ENCODE assay signal across 25 cellular contexts in the genomic region with DNA sequence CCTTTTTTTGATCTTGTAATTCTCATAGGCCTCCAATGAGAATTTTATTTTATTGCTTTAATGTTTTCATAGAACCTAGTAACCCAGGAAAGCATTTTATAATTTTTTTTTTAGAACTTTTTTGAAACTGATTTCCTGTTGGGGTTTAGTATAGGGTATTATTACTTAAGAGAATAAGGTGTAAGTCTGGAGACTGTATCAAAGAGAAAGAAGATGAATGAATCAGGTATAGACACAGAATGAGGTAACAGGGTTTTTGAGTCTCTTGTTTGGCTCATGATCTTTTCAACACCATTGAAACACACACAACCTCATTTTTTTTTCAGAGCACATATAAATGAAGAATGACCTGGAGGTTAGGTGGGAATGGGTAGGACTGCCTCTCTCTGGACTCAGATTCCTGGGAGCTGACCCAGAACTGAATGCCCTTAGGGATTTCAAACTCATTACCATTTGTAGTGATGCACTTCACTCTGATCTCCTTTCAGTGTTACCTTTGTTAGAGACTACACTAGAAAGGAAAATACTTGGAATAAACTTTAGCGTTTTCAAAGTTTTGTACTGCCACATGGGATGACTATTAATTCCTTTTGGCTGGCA. TPM values are rescaled to one million over a fixed set of nuclear protein-coding genes. Genes with fewer than 3 reads are reported as not detected.
A peak's percentile ranks its signal among the peaks of the same experiment; 100 is the strongest.
DNase-seq lines count a peak whose midpoint lies in the region; ATAC-seq, FAIRE-seq and TF ChIP-seq lines count a peak whose summit lies in the region.
"Had no signal": no experiment of that assay in that cellular context is flagged by ENCODE, and none has a peak within 500 bp of the region (broad histone marks: within the 10 kb centered on the region; RNA-seq: fewer than 3 reads in every experiment).

No MANE protein-coding gene starts in this region.

- H3K27ac ChIP-seq in SK-N-MC (peak overlapping the region; percentile 73), keratinocyte (ENCODE audit: control insufficient read depth, insufficient read depth, low read length) (no peak overlapping the region), trophoblast cell (ENCODE audit: low read depth, low read length) (no peak overlapping the region)
- H3K27ac ChIP-seq: gastrocnemius medialis, neutrophil, uterus had no signal

- no peaks in the 10 kb centered on the region for H4K20me1 ChIP-seq in keratinocyte (ENCODE audit: control insufficient read depth, extremely low read depth, insufficient read depth, low read length)

- H3K36me3 ChIP-seq in SK-N-MC (ENCODE audit: insufficient read depth, low read length) (no peaks in the 10 kb centered on the region), keratinocyte (ENCODE audit: control insufficient read depth in 2 of 2, extremely low read depth in 1 of 2, insufficient read depth in 2 of 2, low read length in 2 of 2) (no peaks in the 10 kb centered on the region), trophoblast cell (ENCODE audit: control insufficient read depth in 1 of 2, insufficient read depth in 2 of 2, low read length in 2 of 2) (no peaks in the 10 kb centered on the region)
- H3K36me3 ChIP-seq: BE2C, gastrocnemius medialis, neutrophil, uterus had no signal

- no CpG with 5 or more reads among the region's 1 CpG for WGBS in trophoblast cell (ENCODE audit: extremely low coverage, insufficient coverage, insufficient read length)

- no peaks in the 10 kb centered on the region for H3K9me1 ChIP-seq in keratinocyte (ENCODE audit: control insufficient read depth, extremely low read depth, insufficient read depth, low read length)

- H3K9me3 ChIP-seq in SK-N-MC (ENCODE audit: low read depth, low read length) (no peaks in the 10 kb centered on the region), keratinocyte (ENCODE audit: control insufficient read depth, low read depth, low read length) (no peaks in the 10 kb centered on the region), trophoblast cell (ENCODE audit: insufficient read depth, low read depth, low read length) (no peaks in the 10 kb centered on the region)
- H3K9me3 ChIP-seq: BE2C, gastrocnemius medialis, neutrophil, uterus had no signal

- H3K79me1 ChIP-seq in trophoblast cell (ENCODE audit: low read length): no peaks in the 10 kb centered on the region

- no peak overlapping the region for H2AFZ ChIP-seq in keratinocyte (ENCODE audit: control insufficient read depth, low read length)
- H2AFZ ChIP-seq in trophoblast cell (ENCODE audit: insufficient read depth, low read length, poor library complexity): no peak overlapping the region

- H3K4me1 ChIP-seq in keratinocyte (ENCODE audit: control insufficient read depth, extremely low read depth, insufficient read depth, low read length): peaks cover 4% of the 10 kb centered on the region
- H3K4me1 ChIP-seq in trophoblast cell (ENCODE audit: control insufficient read depth in 1 of 2, insufficient read depth in 2 of 2, low read length in 2 of 2): no peaks in the 10 kb centered on the region
- H3K4me1 ChIP-seq: BE2C, uterus had no signal

- H2BK12ac ChIP-seq in trophoblast cell (ENCODE audit: low read length): no peak overlapping the region

- H4K91ac ChIP-seq in trophoblast cell (ENCODE audit: low read depth, low read length): no peak overlapping the region

- no peak overlapping the region for H2BK5ac ChIP-seq in trophoblast cell (ENCODE audit: low read depth, low read length, poor library complexity)

- ATAC-seq in activated CD4-positive, CD25-positive, alpha-beta regulatory T cell treated with anti-CD3 and anti-CD28 coated beads, Interleukin-2, amount 50 U/mL, for 24 hours: peak; percentile 51 to 56
- ATAC-seq in GM21723 (IDR thresholded peaks at IDR 0.05; ENCODE audit: unreplicated experiment): no peak
- ATAC-seq: gastrocnemius medialis, left lobe of liver had no signal

- no peak overlapping the region for H4K8ac ChIP-seq in trophoblast cell (ENCODE audit: low read depth, low read length)

- CTCF ChIA-PET in HEK293T (lab: Yijun Ruan, JAX): interaction anchor here (1.1 kb wide), 1 partner anchor 8 kb away, joined by 3 read pairs; no protein-coding TSS in a partner anchor

- no peak overlapping the region for H3K4me3 ChIP-seq in SK-N-MC
- no peak overlapping the region for H3K4me3 ChIP-seq in keratinocyte (ENCODE audit: control insufficient read depth in 2 of 3, extremely low read depth in 1 of 3, insufficient read depth in 2 of 3, low read depth in 1 of 3, low read length in 3 of 3)
- no peak overlapping the region for H3K4me3 ChIP-seq in trophoblast cell (ENCODE audit: low read depth, low read length)
- H3K4me3 ChIP-seq: gastrocnemius medialis, smooth muscle cell, uterus had no signal

- no peak overlapping the region for H3K4ac ChIP-seq in trophoblast cell (ENCODE audit: low read depth, low read length)

- dilution Hi-C loops in keratinocyte (cut with MboI; ENCODE audit: extremely low pct_ligation_motif_present, low sequenced_read_pairs): no loop called here

- H2BK120ac ChIP-seq in trophoblast cell (ENCODE audit: insufficient read depth, low read length, poor library complexity): no peak overlapping the region

- H3K9ac ChIP-seq in SK-N-MC (ENCODE audit: insufficient read length): no peak overlapping the region
- H3K9ac ChIP-seq in keratinocyte (ENCODE audit: control insufficient read depth, extremely low read depth, insufficient read depth, low read length): no peak overlapping the region
- no peak overlapping the region for H3K9ac ChIP-seq in trophoblast cell (ENCODE audit: low read length)

- no peak overlapping the region for H3K14ac ChIP-seq in trophoblast cell (ENCODE audit: low read length)

- H3K79me2 ChIP-seq in keratinocyte (ENCODE audit: control insufficient read depth, insufficient read depth, low read length): no peaks in the 10 kb centered on the region
- no peaks in the 10 kb centered on the region for H3K79me2 ChIP-seq in trophoblast cell (ENCODE audit: control insufficient read depth, insufficient read depth, low read length, poor library complexity)

- no peak overlapping the region for H3K4me2 ChIP-seq in keratinocyte (ENCODE audit: control insufficient read depth, extremely low read depth, insufficient read depth, low read depth, low read length)
- no peak overlapping the region for H3K4me2 ChIP-seq in trophoblast cell (ENCODE audit: low read length)
- H3K4me2 ChIP-seq: smooth muscle cell had no signal

- DNase-seq in activated CD4-positive, CD25-positive, alpha-beta regulatory T cell (lab: John Stamatoyannopoulos, UW): no peak
- peak; percentile 4 for DNase-seq in EH (ENCODE audit: low read depth)
- no peak for DNase-seq in SK-N-MC (ENCODE audit: low read depth, low spot score)
- peak; percentile 11 for DNase-seq in keratinocyte (ENCODE audit: low read depth, low spot score)
- DNase-seq in trophoblast cell: no peak
- DNase-seq in HEK293T (ENCODE audit: extremely low spot score): no peak
- DNase-seq: 8988T; activated CD4-positive, alpha-beta T cell treated with anti-CD3 and anti-CD28 coated beads, Interleukin-2, amount 10 ng/mL, durations not matched to agents 7 days and 5 days; activated CD8-positive, alpha-beta memory T cell treated with anti-CD3 and anti-CD28 coated beads, Interleukin-2, amount 50 U/mL, for 48 hours; BE2C; DMS 273 treated with DMSO at 0.1 percent for 48 hours; gastrocnemius medialis; NCI-H1694; NCI-H345; NK-92 treated with Interleukin-12 subunit alpha and Interleukin-12 subunit beta, amount 100 ng/mL, for 24 hours; RPMI8226; stimulated activated CD4-positive, alpha-beta T cell treated with anti-CD3 and anti-CD28 coated beads, Interleukin-4, amount 100 ng/mL, for 1 hour; uterus had no signal

- TF ChIP-seq CTCF in keratinocyte (optimal IDR thresholded peaks at IDR 0.05 in 1 of 3, IDR thresholded peaks at IDR 0.05 in 1 of 3, conservative IDR thresholded peaks at IDR 0.05 in 1 of 3; ENCODE audit: extremely low read depth in 1 of 3, insufficient read depth in 2 of 3, low read length in 3 of 3): no peak

- no peaks in the 10 kb centered on the region for H3K27me3 ChIP-seq in keratinocyte (ENCODE audit: control insufficient read depth, extremely low read depth, insufficient read depth, low read length)
- no peaks in the 10 kb centered on the region for H3K27me3 ChIP-seq in trophoblast cell (ENCODE audit: insufficient read depth, low read length)
- H3K27me3 ChIP-seq: BE2C, gastrocnemius medialis, neutrophil, uterus had no signal

- no peak overlapping the region for H2AK5ac ChIP-seq in trophoblast cell (ENCODE audit: low read length)

- H4K12ac ChIP-seq in trophoblast cell (ENCODE audit: low read depth, low read length): no peak overlapping the region

- POLR2A ChIA-PET in HEK293T (lab: Yijun Ruan, JAX): no interaction called here

- FAIRE-seq in keratinocyte (lab: Jason Lieb, UNC): peak; percentile 51
- FAIRE-seq: GM12892, TTC549 had no signal

- no peak overlapping the region for H3K18ac ChIP-seq in trophoblast cell (ENCODE audit: low read length)

- no peak overlapping the region for H3K23ac ChIP-seq in trophoblast cell (ENCODE audit: low read length)

TF ChIP-seq in HEK293T, 16 proteins besides CTCF, POLR2A, EP300 and RAD21:
- no peak for TF ChIP-seq LEF1 (IDR thresholded peaks at IDR 0.05; ENCODE audit: borderline replicate concordance)
- TF ChIP-seq NFRKB (IDR thresholded peaks at IDR 0.05): no peak
- no peak for TF ChIP-seq CTBP1 (IDR thresholded peaks at IDR 0.05; ENCODE audit: borderline replicate concordance)
- TF ChIP-seq L3MBTL2 (conservative IDR thresholded peaks at IDR 0.05): no peak
- no peak for TF ChIP-seq SUZ12 (IDR thresholded peaks at IDR 0.05)
- no peak for TF ChIP-seq FOXA1 (IDR thresholded peaks at IDR 0.05)
- TF ChIP-seq BHLHE40 (IDR thresholded peaks at IDR 0.05; ENCODE audit: borderline replicate concordance): no peak
- no peak for TF ChIP-seq TARDBP (IDR thresholded peaks at IDR 0.05)

RNA-seq across cellular contexts. Expression of gene EPB41, which starts 51.0 kb away (rescaled TPM):
- polyA plus RNA-seq in keratinocyte: 16.4 to 23.6 TPM (median 21.1 TPM) in 3 replicates
- polyA plus RNA-seq in keratinocyte (2011; ENCODE audit: low read depth): 28.2 TPM
- polyA plus RNA-seq in keratinocyte (2011; cell fraction: cytosol; rRNA removed): 12.6 and 22.4 TPM in 2 replicates
- polyA plus RNA-seq in keratinocyte (2011; cell fraction: nucleus; rRNA removed): 44.3 and 50.2 TPM in 2 replicates
- polyA plus RNA-seq in keratinocyte (2012; ENCODE audit: low replicate concordance): 9.3 and 16.2 TPM in 2 replicates
- 25.9 to 43.2 TPM (median 29.4 TPM) in 3 replicates for polyA minus RNA-seq in keratinocyte
- 15.5 TPM for polyA minus RNA-seq in keratinocyte (2011; cell fraction: cytosol; rRNA and poly(A)+ RNA removed)
- 32.4 and 65.4 TPM in 2 replicates for polyA minus RNA-seq in keratinocyte (2011; cell fraction: nucleus; rRNA and poly(A)+ RNA removed)
- polyA plus RNA-seq in trophoblast cell (2013): 28.3 and 29.8 TPM in 2 replicates

Comparison
In these comparisons a context has a peak if more than half of its experiments do, and no peak if none do; other contexts are left out.
1. DNase-seq: peak in EH (single experiment) and keratinocyte (single experiment); none in activated CD4-positive, CD25-positive, alpha-beta regulatory T cell (0 of 4), SK-N-MC (single experiment), trophoblast cell (0 of 2) and HEK293T (single experiment).